In genomic region chr7:44748948-44749731, GRCh38 we compare ENCODE assay signal across 8 cellular contexts.
DNase-seq lines count a peak whose midpoint lies in the region; ATAC-seq, FAIRE-seq and TF ChIP-seq lines count a peak whose summit lies in the region.

No MANE protein-coding gene starts in this region.

- intact Hi-C loops in dendritic cell treated with granulocyte-macrophage colony-stimulating factor and Interleukin-4, amounts not matched to agents 40 ng/mL and 50 ng/mL, for 4 days (cut with micrococcal nuclease) = loop anchor here (2.0 to 10.0 kb wide), 4 partner anchors 37 to 162 kb away; partner anchors contain the start of genes H2AZ2 and OGDH

- H3K9me3 ChIP-seq in NT2/D1 (ENCODE audit: insufficient read depth, low read length) = no peaks in the 10 kb centered on the region

- peak overlapping the region; percentile 91 for H3K4me3 Mint-ChIP-seq in dendritic cell treated with granulocyte-macrophage colony-stimulating factor and Interleukin-4, amounts not matched to agents 40 ng/mL and 50 ng/mL, for 4 days
- H3K4me3 Mint-ChIP-seq in nephron = peak overlapping the region; percentile 84 to 91 (median 86)

- H3K27me3 ChIP-seq in NT2/D1 (ENCODE audit: insufficient read depth, insufficient read length) = peaks cover 5% of the 10 kb centered on the region

- no peaks in the 10 kb centered on the region for H3K27me3 Mint-ChIP-seq in dendritic cell treated with granulocyte-macrophage colony-stimulating factor and Interleukin-4, amounts not matched to agents 40 ng/mL and 50 ng/mL, for 4 days
- H3K27me3 Mint-ChIP-seq in nephron (ENCODE audit: low read depth) = no peaks in the 10 kb centered on the region

- ATAC-seq in HG02588 (IDR thresholded peaks at IDR 0.05; ENCODE audit: unreplicated experiment) = peak; percentile 7

- H3K4me1 Mint-ChIP-seq in dendritic cell treated with granulocyte-macrophage colony-stimulating factor and Interleukin-4, amounts not matched to agents 40 ng/mL and 50 ng/mL, for 4 days (ENCODE audit: low read depth) = peaks cover 62% of the 10 kb centered on the region
- peaks cover 36% of the 10 kb centered on the region for H3K4me1 Mint-ChIP-seq in nephron

- H3K4me1 ChIP-seq in NT2/D1 (ENCODE audit: insufficient read depth, insufficient read length) = peaks cover 7% of the 10 kb centered on the region

- H3K9me3 Mint-ChIP-seq in dendritic cell treated with granulocyte-macrophage colony-stimulating factor and Interleukin-4, amounts not matched to agents 40 ng/mL and 50 ng/mL, for 4 days = no peaks in the 10 kb centered on the region
- no peaks in the 10 kb centered on the region for H3K9me3 Mint-ChIP-seq in nephron

- H3K36me3 Mint-ChIP-seq in dendritic cell treated with granulocyte-macrophage colony-stimulating factor and Interleukin-4, amounts not matched to agents 40 ng/mL and 50 ng/mL, for 4 days (ENCODE audit: low read depth) = peaks cover 31% of the 10 kb centered on the region
- H3K36me3 Mint-ChIP-seq in nephron (ENCODE audit: low read depth) = peaks cover 13% of the 10 kb centered on the region

- FAIRE-seq in HTR-8/SVneo (lab: Jason Lieb, UNC) = no peak

- peak overlapping the region; percentile 84 for H3K4me3 ChIP-seq in NT2/D1 (ENCODE audit: insufficient read length, low read depth)

- peak overlapping the region; percentile 85 for H3K27ac Mint-ChIP-seq in dendritic cell treated with granulocyte-macrophage colony-stimulating factor and Interleukin-4, amounts not matched to agents 40 ng/mL and 50 ng/mL, for 4 days
- H3K27ac Mint-ChIP-seq in nephron = peak overlapping the region; percentile 12 to 49 (median 18)

- TF ChIP-seq CTCF in nephron (IDR thresholded peaks at IDR 0.05; ENCODE audit: unreplicated experiment in 3 of 3) = no peak

- H3K36me3 ChIP-seq in NT2/D1 (ENCODE audit: insufficient read depth, insufficient read length, low read length) = peaks cover 10% of the 10 kb centered on the region

- DNase-seq in activated gamma-delta T cell treated with Interleukin-2 at 50 U/mL for 16 hours = peak; percentile 17
- no peak for DNase-seq in activated gamma-delta T cell (lab: John Stamatoyannopoulos, UW)
- DNase-seq in NT2/D1 (ENCODE audit: low read depth, low spot score) = no peak
- no peak for DNase-seq in SW 1271 (lab: John Stamatoyannopoulos, UW)
- no peak for DNase-seq in HTR-8/SVneo (ENCODE audit: insufficient read length, low spot score)

- peak overlapping the region; percentile 82 for H3K9ac ChIP-seq in NT2/D1 (ENCODE audit: insufficient read length, low read depth)
